16 cellular contexts compared by ENCODE assay signal in the genomic region with DNA sequence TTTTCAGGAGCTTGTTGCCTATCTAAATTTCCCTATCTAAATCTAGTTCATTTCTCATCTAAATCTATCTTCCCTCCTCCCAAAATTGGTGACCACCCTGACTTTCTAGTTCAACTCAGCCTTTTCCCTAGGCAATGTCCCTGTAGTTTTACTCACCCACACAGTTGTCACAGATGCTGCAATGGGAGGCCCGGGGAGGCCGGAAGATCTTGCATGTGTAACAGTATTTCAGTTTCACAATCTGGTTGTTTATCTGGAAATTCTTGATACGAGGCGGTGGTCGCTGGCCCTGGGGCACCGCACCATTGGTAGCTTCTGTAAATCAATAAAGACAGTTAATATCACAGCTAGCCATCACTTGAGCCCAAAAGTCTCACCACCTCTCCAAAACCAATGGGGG. TPM values are rescaled to one million over a fixed set of nuclear protein-coding genes. Genes with fewer than 3 reads are reported as not detected.
DNase-seq lines count a peak whose midpoint lies in the region; ATAC-seq and TF ChIP-seq lines count a peak whose summit lies in the region.
"Had no signal": no experiment of that assay in that cellular context is flagged by ENCODE, and none has a peak within 500 bp of the region (broad histone marks: within the 10 kb centered on the region; RNA-seq: fewer than 3 reads in every experiment).

No MANE protein-coding gene starts in this region.

- H3K4me3 ChIP-seq in stomach = no peak overlapping the region
- H3K4me3 ChIP-seq: MG63, right atrium auricular region had no signal

- no peak for TF ChIP-seq POLR2A in stomach (IDR thresholded peaks at IDR 0.05)

- DNase-seq in activated naive CD4-positive, alpha-beta T cell treated with Interleukin-2 at 50 U/mL for 16 hours = peak; percentile 9
- DNase-seq in activated naive CD4-positive, alpha-beta T cell (lab: John Stamatoyannopoulos, UW) = no peak
- peak; percentile 1 for DNase-seq in GF-D8 (lab: John Stamatoyannopoulos, UW)
- no peak for DNase-seq in T-helper 17 cell
- no peak for DNase-seq in glutamatergic neuron
- DNase-seq in effector memory CD8-positive, alpha-beta T cell = no peak
- DNase-seq in stomach = no peak
- DNase-seq: DMS153, GOT3, MG63, SHP77 treated with DMSO at 0.1 percent for 48 hours had no signal

- no peak for TF ChIP-seq EP300 in stomach (IDR thresholded peaks at IDR 0.05)

- H3K27ac Mint-ChIP-seq in T-helper 17 cell (peak overlapping the region; percentile 14), glutamatergic neuron (ENCODE audit: unreplicated experiment) (peak overlapping the region; percentile 4)
- peak overlapping the region in 1 of 2 donors; percentile 25 for H3K27ac Mint-ChIP-seq in effector memory CD8-positive, alpha-beta T cell

- H3K9me3 ChIP-seq in T-helper 17 cell (ENCODE audit: control insufficient read depth, low read length, poor library complexity, severe bottlenecking) (no peaks in the 10 kb centered on the region), stomach (no peaks in the 10 kb centered on the region)
- H3K9me3 ChIP-seq: MG63, right atrium auricular region had no signal

- 68 to 81% (median 80%) methylated on average over 6 of the region's 6 CpGs for WGBS in stomach, 5 donors

- H3K27me3 Mint-ChIP-seq in T-helper 17 cell = no peaks in the 10 kb centered on the region
- H3K27me3 Mint-ChIP-seq in glutamatergic neuron (ENCODE audit: unreplicated experiment) = no peaks in the 10 kb centered on the region
- H3K27me3 Mint-ChIP-seq in effector memory CD8-positive, alpha-beta T cell = no peaks in the 10 kb centered on the region

- intact Hi-C loops in stomach (cut with DNase I; ENCODE audit: low total_unique reads) = no loop called here

- H3K27me3 ChIP-seq in stomach = no peaks in the 10 kb centered on the region
- H3K27me3 ChIP-seq: MG63, right atrium auricular region had no signal

- no peaks in the 10 kb centered on the region for H3K9me3 Mint-ChIP-seq in glutamatergic neuron (ENCODE audit: unreplicated experiment)
- H3K9me3 Mint-ChIP-seq in effector memory CD8-positive, alpha-beta T cell = no peaks in the 10 kb centered on the region

- no peaks in the 10 kb centered on the region for H3K4me1 Mint-ChIP-seq in T-helper 17 cell
- H3K4me1 Mint-ChIP-seq in glutamatergic neuron (ENCODE audit: low read depth, unreplicated experiment) = no peaks in the 10 kb centered on the region
- peaks cover 2 to 3% of the 10 kb centered on the region in 2 donors for H3K4me1 Mint-ChIP-seq in effector memory CD8-positive, alpha-beta T cell (ENCODE audit: low read depth in 2 of 2)

- H3K4me3 Mint-ChIP-seq in T-helper 17 cell (no peak overlapping the region), glutamatergic neuron (ENCODE audit: unreplicated experiment) (no peak overlapping the region)
- no peak overlapping the region for H3K4me3 Mint-ChIP-seq in effector memory CD8-positive, alpha-beta T cell

- peaks cover 0 to 40% (median 26%) of the 10 kb centered on the region in 4 donors for H3K36me3 ChIP-seq in stomach

- H3K27ac ChIP-seq in stomach = no peak overlapping the region
- H3K27ac ChIP-seq: right atrium auricular region had no signal

- H3K36me3 Mint-ChIP-seq in T-helper 17 cell (ENCODE audit: low read depth) (no peaks in the 10 kb centered on the region), glutamatergic neuron (ENCODE audit: unreplicated experiment) (peaks cover under 1% of the 10 kb centered on the region)
- no peaks in the 10 kb centered on the region for H3K36me3 Mint-ChIP-seq in effector memory CD8-positive, alpha-beta T cell (ENCODE audit: insufficient read depth)

- TF ChIP-seq CTCF in glutamatergic neuron (IDR thresholded peaks at IDR 0.05; ENCODE audit: partially characterized antibody, unreplicated experiment) (peak; percentile 4), stomach (IDR thresholded peaks at IDR 0.05) (no peak)

- H3K4me1 ChIP-seq in stomach = no peaks in the 10 kb centered on the region
- H3K4me1 ChIP-seq: right atrium auricular region had no signal

- ATAC-seq in T-helper 17 cell = no peak
- ATAC-seq in effector memory CD8-positive, alpha-beta T cell (replicated peaks) = no peak
- ATAC-seq in GM21381 (IDR thresholded peaks at IDR 0.05; ENCODE audit: unreplicated experiment) = no peak

RNA-seq across cellular contexts. Expression of gene ZDHHC9, which starts 20.2 kb away (rescaled TPM):
- 1 to 10 TPM; 5.0 to 5.5 TPM for total RNA-seq in T-helper 17 cell
- total RNA-seq in glutamatergic neuron (ENCODE audit: unreplicated experiment) = 62.0 TPM
- 10 to 100 TPM in 4 of 5 donors, not detected in 1; 17.4 to 30.1 (median 27.7) TPM for total RNA-seq in stomach
- 1 to 10 TPM; 8.1 to 9.5 (median 8.7) TPM for polyA plus RNA-seq in stomach

RNA-seq across cellular contexts. Expression of gene SASH3, which starts 43.8 kb away (rescaled TPM):
- total RNA-seq in T-helper 17 cell = 100 to 1,000 TPM; 114 to 116 TPM
- not detected for total RNA-seq in glutamatergic neuron (ENCODE audit: unreplicated experiment)
- 10 to 100 TPM in 1 of 5 donors, 1 to 10 TPM in 2, under 1 TPM in 1, not detected in 1; 0.58 to 10.7 (median 3.3) TPM for total RNA-seq in stomach
- polyA plus RNA-seq in stomach = 10 to 100 TPM in 1 of 3 donors, 1 to 10 TPM in 2; 3.5 to 12.1 (median 6.7) TPM
- total RNA-seq: astrocyte, epithelial cell of proximal tubule had no signal
- polyA plus RNA-seq: neural cell had no signal

Comparison
In these comparisons a context has a peak if more than half of its experiments do, and no peak if none do; other contexts are left out.
1. DNase-seq: peak in activated naive CD4-positive, alpha-beta T cell treated with Interleukin-2 at 50 U/mL for 16 hours (single experiment) and GF-D8 (single experiment); none in activated naive CD4-positive, alpha-beta T cell (0 of 4), T-helper 17 cell (0 of 3), glutamatergic neuron (single experiment), effector memory CD8-positive, alpha-beta T cell (0 of 3) and stomach (single experiment).
2. RNA of gene SASH3, which starts 43.8 kb away (total RNA-seq): 114 to 116 TPM in T-helper 17 cell; 0.58 to 10.7 TPM in stomach and not detected in glutamatergic neuron (single experiment); every median in the first group is over 4 times any median in the second.